11 cellular contexts compared by ENCODE assay signal in the genomic region with DNA sequence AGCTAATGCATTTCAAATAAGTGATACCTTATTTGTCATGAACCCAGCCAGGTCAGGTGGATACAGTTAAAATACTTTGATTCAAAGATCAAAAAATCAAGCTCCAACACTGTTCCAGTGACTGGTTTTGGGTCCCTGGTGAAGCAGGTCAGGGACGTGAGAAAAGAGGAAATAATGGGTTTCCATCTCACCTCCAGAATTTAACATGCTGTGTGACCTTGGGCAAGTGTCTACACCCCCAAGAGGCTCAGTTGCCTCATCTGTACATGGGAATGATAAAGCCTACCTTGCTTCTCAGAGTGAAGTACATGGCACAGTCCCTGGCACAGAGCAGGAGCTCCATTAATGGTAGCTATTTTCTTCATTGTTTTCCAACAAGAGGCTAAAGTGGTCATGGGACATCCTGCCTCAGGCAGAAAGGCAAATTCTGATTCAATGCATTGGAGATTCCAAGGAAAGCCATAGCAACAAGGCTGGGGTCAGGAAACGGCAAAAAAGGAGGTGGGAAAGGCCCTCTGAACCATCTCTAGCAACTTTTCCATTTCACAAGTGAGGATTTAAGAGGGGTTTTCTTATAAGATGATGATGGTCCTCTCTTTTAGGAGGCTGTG.
DNase-seq lines count a peak whose midpoint lies in the region; ATAC-seq and TF ChIP-seq lines count a peak whose summit lies in the region.
"Had no signal": no experiment of that assay in that cellular context is flagged by ENCODE, and none has a peak within 500 bp of the region (broad histone marks: within the 10 kb centered on the region; RNA-seq: fewer than 3 reads in every experiment).

No MANE protein-coding gene starts in this region.

- peaks cover 21% of the 10 kb centered on the region for H3K4me1 ChIP-seq in effector memory CD4-positive, alpha-beta T cell (ENCODE audit: control insufficient read depth, insufficient read depth, low read length, poor library complexity, severe bottlenecking)
- H3K4me1 ChIP-seq: BE2C had no signal

- H3K27me3 Mint-ChIP-seq in progenitor cell of endocrine pancreas = no peaks in the 10 kb centered on the region

- no peak overlapping the region for H3K4me3 Mint-ChIP-seq in progenitor cell of endocrine pancreas (ENCODE audit: low read depth)

- ATAC-seq in HG02759 (IDR thresholded peaks at IDR 0.05; ENCODE audit: unreplicated experiment) = peak; percentile 10
- no peak for ATAC-seq in HG02884 (IDR thresholded peaks at IDR 0.05; ENCODE audit: unreplicated experiment)

- H3K36me3 ChIP-seq in effector memory CD4-positive, alpha-beta T cell (ENCODE audit: control insufficient read depth, insufficient read depth, low read length) = no peaks in the 10 kb centered on the region
- H3K36me3 ChIP-seq: adrenal gland, BE2C, HAP-1 had no signal

- no peak overlapping the region for H3K4me3 ChIP-seq in effector memory CD4-positive, alpha-beta T cell (ENCODE audit: insufficient read depth, low read depth, low read length, poor library complexity, severe bottlenecking)
- H3K4me3 ChIP-seq: adrenal gland, HAP-1 had no signal

- no peaks in the 10 kb centered on the region for H3K9me3 ChIP-seq in effector memory CD4-positive, alpha-beta T cell (ENCODE audit: control insufficient read depth, low read length)
- H3K9me3 ChIP-seq: adrenal gland, BE2C, HAP-1 had no signal

- no peak for TF ChIP-seq CTCF in progenitor cell of endocrine pancreas (IDR thresholded peaks at IDR 0.05; ENCODE audit: unreplicated experiment)

- peak overlapping the region; percentile 31 for H3K27ac Mint-ChIP-seq in progenitor cell of endocrine pancreas

- peaks cover 1% of the 10 kb centered on the region for H3K36me3 Mint-ChIP-seq in progenitor cell of endocrine pancreas (ENCODE audit: insufficient read depth)

- H3K9me3 Mint-ChIP-seq in progenitor cell of endocrine pancreas (ENCODE audit: low read depth) = no peaks in the 10 kb centered on the region

- no peaks in the 10 kb centered on the region for H3K27me3 ChIP-seq in effector memory CD4-positive, alpha-beta T cell (replicated peaks; ENCODE audit: control insufficient read depth, insufficient read depth, low read length, poor library complexity, severe bottlenecking)
- H3K27me3 ChIP-seq: adrenal gland, BE2C had no signal

- peaks cover 8% of the 10 kb centered on the region for H3K4me1 Mint-ChIP-seq in progenitor cell of endocrine pancreas (ENCODE audit: low read depth)

- peak overlapping the region; percentile 58 for H3K27ac ChIP-seq in effector memory CD4-positive, alpha-beta T cell (ENCODE audit: insufficient read depth, low read length, poor library complexity, severe bottlenecking)

- DNase-seq in ELF-1 (ENCODE audit: low read depth, low spot score) (peak; percentile 39), progenitor cell of endocrine pancreas (ENCODE audit: low spot score, unreplicated experiment) (no peak), NCI-H2196 treated with DMSO at 0.1 percent for 48 hours (lab: John Stamatoyannopoulos, UW; ENCODE audit: unreplicated experiment) (no peak)
- DNase-seq in effector memory CD4-positive, alpha-beta T cell = no peak
- DNase-seq in activated CD4-positive, alpha-beta T cell treated with anti-CD3 and anti-CD28 coated beads, Interleukin-2, amount 50 U/mL, for 48 hours = no peak
- DNase-seq in stimulated activated CD4-positive, alpha-beta T cell treated with anti-CD3 and anti-CD28 coated beads, Interleukin-4, amount 100 ng/mL, for 4 hours = no peak
